8 cellular contexts compared by ENCODE assay signal in the genomic region with DNA sequence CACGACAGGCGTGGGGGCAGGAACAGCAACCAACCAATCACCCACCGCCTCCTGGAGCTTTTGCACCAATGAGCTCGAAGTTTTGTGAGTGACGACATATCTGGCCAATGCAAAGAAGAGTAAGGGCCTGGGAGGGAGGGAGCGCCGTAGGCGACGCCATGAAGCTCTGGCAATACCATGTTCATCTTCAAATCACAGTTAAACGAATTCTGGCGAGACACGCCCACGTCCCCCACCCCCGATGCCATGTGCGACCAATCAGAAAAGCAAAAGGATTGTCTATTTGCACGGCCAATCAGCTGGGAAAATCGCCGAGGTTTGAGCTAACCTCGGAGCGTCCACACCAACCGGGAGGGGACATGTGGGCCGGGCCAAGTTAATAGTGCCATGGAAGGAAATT. TPM values are rescaled to one million over a fixed set of nuclear protein-coding genes. Genes with fewer than 3 reads are reported as not detected.
DNase-seq lines count a peak whose midpoint lies in the region; ATAC-seq, FAIRE-seq and TF ChIP-seq lines count a peak whose summit lies in the region.
"Not testable (repeated sequence)": the region's sequence is repeated elsewhere in the genome, so short reads cannot be mapped to it uniquely, and the experiment has no call there.

Gene ARL17B, minus strand, starts transcription at position 12 of the 400 bp plus-strand sequence. CDS start 3,369 bp downstream, outside the sequence.

- not testable (repeated sequence) for H3K9me3 ChIP-seq in A549; SJSA1 (replicated peaks); naive thymus-derived CD4-positive, alpha-beta T cell (ENCODE audit: control insufficient read depth in 2 of 3, low read length in 3 of 3)

- CTCF ChIA-PET in A549 (lab: Yijun Ruan, JAX); naive thymus-derived CD4-positive, alpha-beta T cell (lab: Charles Lee): not testable (repeated sequence)

- H3K4me1 ChIP-seq in A549; SJSA1 (replicated peaks); naive thymus-derived CD4-positive, alpha-beta T cell (ENCODE audit: control insufficient read depth in 2 of 2, insufficient read depth in 2 of 2, low read length in 2 of 2): not testable (repeated sequence)

- not testable (repeated sequence) for H3K4me1 Mint-ChIP-seq in activated T-cell treated with anti-CD3 and anti-CD28 coated beads, Interleukin-2, amount 50 U/mL, for 24 hours (ENCODE audit: low read depth); naive thymus-derived CD4-positive, alpha-beta T cell

- not testable (repeated sequence) for TF ChIP-seq EP300 in A549 (IDR thresholded peaks at IDR 0.05)

- H3K4me3 Mint-ChIP-seq in activated T-cell treated with anti-CD3 and anti-CD28 coated beads, Interleukin-2, amount 50 U/mL, for 24 hours = not testable (repeated sequence)
- peak within 1 kb of the TSS in 2 of 10 donors; percentile 62 to 67 for H3K4me3 Mint-ChIP-seq in naive thymus-derived CD4-positive, alpha-beta T cell

- H3K27ac Mint-ChIP-seq in activated T-cell treated with anti-CD3 and anti-CD28 coated beads, Interleukin-2, amount 50 U/mL, for 24 hours; naive thymus-derived CD4-positive, alpha-beta T cell: not testable (repeated sequence)

- intact Hi-C loops in naive thymus-derived CD4-positive, alpha-beta T cell (cut with micrococcal nuclease) = not testable (repeated sequence)

- not testable (repeated sequence) for H3K27ac ChIP-seq in A549, SJSA1
- peak within 1 kb of the TSS; percentile 55 for H3K27ac ChIP-seq in naive thymus-derived CD4-positive, alpha-beta T cell (ENCODE audit: low read depth, low read length)

- TF ChIP-seq POLR2A in A549 (IDR thresholded peaks at IDR 0.05; ENCODE audit: low read length) = not testable (repeated sequence)

- ATAC-seq in A549 = peak; percentile 99 to 100
- peak; percentile 80 for ATAC-seq in GM19452 (IDR thresholded peaks at IDR 0.05; ENCODE audit: unreplicated experiment)
- ATAC-seq in HG03025 (IDR thresholded peaks at IDR 0.05; ENCODE audit: low FRiP score, unreplicated experiment) = peak; percentile 93
- ATAC-seq in naive thymus-derived CD4-positive, alpha-beta T cell = peak; percentile 98

- not testable (repeated sequence) for H3K27me3 ChIP-seq in SJSA1 (replicated peaks); naive thymus-derived CD4-positive, alpha-beta T cell (ENCODE audit: control insufficient read depth in 2 of 2, insufficient read depth in 2 of 2, low read length in 2 of 2)

- not testable (repeated sequence) for H3K36me3 ChIP-seq in SJSA1; naive thymus-derived CD4-positive, alpha-beta T cell (ENCODE audit: control insufficient read depth in 2 of 3, insufficient read depth in 3 of 3, low read length in 3 of 3)

- POLR2A ChIA-PET in A549 (lab: Yijun Ruan, JAX); naive thymus-derived CD4-positive, alpha-beta T cell (lab: Charles Lee): not testable (repeated sequence)

- not testable (repeated sequence) for DNase-seq in A549 (ENCODE audit: low read depth in 1 of 2, low spot score in 1 of 2)
- peak in 1 of 2 experiments; percentile 94 for DNase-seq in SJSA1 (ENCODE audit: low read depth in 1 of 2, low spot score in 2 of 2)
- DNase-seq in activated T-cell treated with anti-CD3 and anti-CD28 coated beads, Interleukin-2, amount 50 U/mL, for 24 hours = peak; percentile 71
- DNase-seq in naive thymus-derived CD4-positive, alpha-beta T cell = peak; percentile 36 to 97 (median 89)
- peak; percentile 87 for DNase-seq in stimulated activated CD8-positive, alpha-beta memory T cell treated with anti-CD3 and anti-CD28 coated beads, Interleukin-12 subunit alpha, Interleukin-12 subunit beta, amount 100 ng/mL, for 1 hour (ENCODE audit: low read depth)

- TF ChIP-seq CTCF in A549 (IDR thresholded peaks at IDR 0.05) = not testable (repeated sequence)

- in situ Hi-C loops in endometrial microvascular endothelial cells (cut with HindIII; ENCODE audit: inconsistent ontology term, low pct_unique_long_range_greater_than_20kb, low sequenced_read_pairs) = not testable (repeated sequence)

- H3K27me3 Mint-ChIP-seq in activated T-cell treated with anti-CD3 and anti-CD28 coated beads, Interleukin-2, amount 50 U/mL, for 24 hours; naive thymus-derived CD4-positive, alpha-beta T cell: not testable (repeated sequence)

- not testable (repeated sequence) for H3K4me2 ChIP-seq in A549

- H3K9me3 Mint-ChIP-seq in activated T-cell treated with anti-CD3 and anti-CD28 coated beads, Interleukin-2, amount 50 U/mL, for 24 hours; naive thymus-derived CD4-positive, alpha-beta T cell: not testable (repeated sequence)

- TF ChIP-seq RAD21 in A549 (conservative IDR thresholded peaks at IDR 0.05 in 1 of 2, IDR thresholded peaks at IDR 0.05 in 1 of 2) = not testable (repeated sequence)

- FAIRE-seq in A549 (lab: Jason Lieb, UNC) = peak; percentile 92

- 0% methylated on average over 6 of the region's 22 CpGs for WGBS in A549 (ENCODE audit: missing lambda C conversion rate)

- H3K4me3 ChIP-seq in A549; SJSA1; naive thymus-derived CD4-positive, alpha-beta T cell (ENCODE audit: low read length): not testable (repeated sequence)

- not testable (repeated sequence) for H3K36me3 Mint-ChIP-seq in activated T-cell treated with anti-CD3 and anti-CD28 coated beads, Interleukin-2, amount 50 U/mL, for 24 hours (ENCODE audit: low read depth); naive thymus-derived CD4-positive, alpha-beta T cell

TF ChIP-seq in A549, 52 proteins besides CTCF, POLR2A, EP300 and RAD21:
- peak; percentile 80 for TF ChIP-seq PBX3 (IDR thresholded peaks at IDR 0.05)

RNA-seq across cellular contexts. Expression of gene ARL17B, which starts in this region (rescaled TPM):
- polyA plus RNA-seq in A549 (2011; rRNA removed) = 7.3 and 9.7 TPM in 2 replicates
- 3.2 and 3.5 TPM in 2 replicates for polyA plus RNA-seq in A549 (2012; cell fraction: cytosol; rRNA removed)
- 6.7 and 8.7 TPM in 2 replicates for polyA plus RNA-seq in A549 (2012; cell fraction: nucleus; rRNA removed)
- 6.3 to 7.2 TPM (median 6.3 TPM) in 3 replicates for polyA plus RNA-seq in A549 (2017; fragmentation: RNase III; extraction: RNeasy Plus Mini Kit Qiagen cat#74134 plus additional on column Dnase treatment)
- 6.4 and 6.6 TPM in 2 replicates for polyA minus RNA-seq in A549 (2011; rRNA and poly(A)+ RNA removed)
- 13.8 and 15.1 TPM in 2 replicates for total RNA-seq in SJSA1 (2014; rRNA removed; shearing (Covaris generic))
- 19.1 TPM for total RNA-seq in endometrial microvascular endothelial cells (ENCODE audit: inconsistent ontology term)
- 10 to 100 TPM; 19.5 to 49.1 (median 34.3) TPM for total RNA-seq in naive thymus-derived CD4-positive, alpha-beta T cell
- polyA plus RNA-seq in naive thymus-derived CD4-positive, alpha-beta T cell = 10 to 100 TPM; 34.0 to 39.2 TPM
